In the genomic region with DNA sequence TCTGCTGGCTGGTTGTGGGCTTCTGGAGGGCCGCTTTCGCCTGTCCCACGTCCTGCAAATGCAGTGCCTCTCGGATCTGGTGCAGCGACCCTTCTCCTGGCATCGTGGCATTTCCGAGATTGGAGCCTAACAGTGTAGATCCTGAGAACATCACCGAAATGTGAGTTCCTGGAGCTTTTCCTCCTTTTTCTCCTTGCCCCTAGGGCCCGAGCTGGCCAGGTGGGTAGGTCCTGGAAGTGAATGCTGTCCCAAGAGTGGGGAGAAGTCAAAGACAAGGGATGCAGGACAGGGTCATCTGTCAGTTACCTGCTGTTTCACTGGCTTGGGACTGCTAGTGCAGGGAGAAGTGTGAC, we compare ENCODE assay signal across 12 cellular contexts. TPM values are rescaled to one million over a fixed set of nuclear protein-coding genes. Genes with fewer than 3 reads are reported as not detected.
A peak's percentile ranks its signal among the peaks of the same experiment; 100 is the strongest.
DNase-seq lines count a peak whose midpoint lies in the region; ATAC-seq and TF ChIP-seq lines count a peak whose summit lies in the region.
"Had no signal": no experiment of that assay in that cellular context is flagged by ENCODE, and none has a peak within 500 bp of the region (broad histone marks: within the 10 kb centered on the region; RNA-seq: fewer than 3 reads in every experiment).

No MANE protein-coding gene starts in this region.

- BruUV-seq in Calu3 (replicated peaks; lab: Mats Ljungman, UMichigan) = no TSS peak

- H3K27me3 Mint-ChIP-seq in Calu3 (ENCODE audit: unreplicated experiment) = no peaks in the 10 kb centered on the region
- H3K27me3 Mint-ChIP-seq in activated T-helper 1 cell treated with anti-CD3 and anti-CD28 coated beads, Interleukin-12 subunit alpha, Interleukin-12 subunit beta, Interleukin-2, Interleukin-4 antibody, amounts not matched to agents 30 ng/mL and 10 ng/mL and 1 ng/mL, durations not matched to agents 14 hours and 24 hours and 36 hours (ENCODE audit: insufficient read depth) = peaks cover 62% of the 10 kb centered on the region

- H3K36me3 ChIP-seq in iPS-15b (ENCODE audit: control insufficient read depth, insufficient read depth, low read length) = no peaks in the 10 kb centered on the region
- no peaks in the 10 kb centered on the region for H3K36me3 ChIP-seq in psoas muscle (ENCODE audit: insufficient read depth in 1 of 2, low read depth in 1 of 2)
- H3K36me3 ChIP-seq in right lobe of liver = no peaks in the 10 kb centered on the region

- H3K27ac Mint-ChIP-seq in Calu3 (ENCODE audit: unreplicated experiment) = no peak overlapping the region
- H3K27ac Mint-ChIP-seq in activated T-helper 1 cell treated with anti-CD3 and anti-CD28 coated beads, Interleukin-12 subunit alpha, Interleukin-12 subunit beta, Interleukin-2, Interleukin-4 antibody, amounts not matched to agents 30 ng/mL and 10 ng/mL and 1 ng/mL, durations not matched to agents 14 hours and 24 hours and 36 hours = no peak overlapping the region

- ATAC-seq in psoas muscle (no peak), right lobe of liver (no peak)
- ATAC-seq: HCT116 had no signal

- H3K4me1 ChIP-seq in iPS-15b (ENCODE audit: control insufficient read depth, insufficient read depth, low read length) (peaks cover 2% of the 10 kb centered on the region), psoas muscle (peaks cover 5% of the 10 kb centered on the region), right lobe of liver (peaks cover 0 to 25% (median 0%) of the 10 kb centered on the region in 4 donors)

- H3K27me3 ChIP-seq in iPS-15b (ENCODE audit: control insufficient read depth, insufficient read depth, low read length) = peaks cover 74% of the 10 kb centered on the region
- peaks cover 2 to 60% (median 3%) of the 10 kb centered on the region in 3 donors for H3K27me3 ChIP-seq in psoas muscle (ENCODE audit: insufficient read depth in 3 of 3, low read length in 2 of 3)
- peaks cover 4 to 6% of the 10 kb centered on the region in 2 donors for H3K27me3 ChIP-seq in right lobe of liver

- H3K9me3 Mint-ChIP-seq in Calu3 (ENCODE audit: low read depth, unreplicated experiment) = no peaks in the 10 kb centered on the region
- no peaks in the 10 kb centered on the region for H3K9me3 Mint-ChIP-seq in activated T-helper 1 cell treated with anti-CD3 and anti-CD28 coated beads, Interleukin-12 subunit alpha, Interleukin-12 subunit beta, Interleukin-2, Interleukin-4 antibody, amounts not matched to agents 30 ng/mL and 10 ng/mL and 1 ng/mL, durations not matched to agents 14 hours and 24 hours and 36 hours

- no peak overlapping the region for H3K27ac ChIP-seq in psoas muscle
- no peak overlapping the region for H3K27ac ChIP-seq in right lobe of liver

- H3K4me3 ChIP-seq in iPS-15b (ENCODE audit: low read depth, low read length) (peak overlapping the region; percentile 69), psoas muscle (peak overlapping the region; percentile 61), right lobe of liver (no peak overlapping the region)

- peaks cover 17% of the 10 kb centered on the region for H3K36me3 Mint-ChIP-seq in Calu3 (ENCODE audit: insufficient read depth, unreplicated experiment)
- no peaks in the 10 kb centered on the region for H3K36me3 Mint-ChIP-seq in activated T-helper 1 cell treated with anti-CD3 and anti-CD28 coated beads, Interleukin-12 subunit alpha, Interleukin-12 subunit beta, Interleukin-2, Interleukin-4 antibody, amounts not matched to agents 30 ng/mL and 10 ng/mL and 1 ng/mL, durations not matched to agents 14 hours and 24 hours and 36 hours (ENCODE audit: low read depth)

- CTCF ChIA-PET in Calu3 (lab: Charles Lee) = interaction anchor here (0.6 to 0.9 kb wide), 2 partner anchors 13 to 273 kb away, joined by 3 read pairs; no protein-coding TSS in a partner anchor

- intact Hi-C loops in Calu3 (cut with micrococcal nuclease; ENCODE audit: unreplicated experiment) = no loop called here
- intact Hi-C loops in activated T-helper 1 cell treated with anti-CD3 and anti-CD28 coated beads, Interleukin-12 subunit alpha, Interleukin-12 subunit beta, Interleukin-2, Interleukin-4 antibody, amounts not matched to agents 30 ng/mL and 10 ng/mL and 1 ng/mL, durations not matched to agents 14 hours and 24 hours and 36 hours (cut with micrococcal nuclease) = no loop called here
- intact Hi-C loops in psoas muscle (cut with DNase I) = loop anchor here in 1 of 2 donors (10.0 kb wide), 1 partner anchor 954 kb away; no protein-coding TSS in a partner anchor
- intact Hi-C loops in right lobe of liver (cut with DNase I) = no loop called here

- H3K4me1 Mint-ChIP-seq in Calu3 (ENCODE audit: low read depth, unreplicated experiment) = no peaks in the 10 kb centered on the region
- H3K4me1 Mint-ChIP-seq in activated T-helper 1 cell treated with anti-CD3 and anti-CD28 coated beads, Interleukin-12 subunit alpha, Interleukin-12 subunit beta, Interleukin-2, Interleukin-4 antibody, amounts not matched to agents 30 ng/mL and 10 ng/mL and 1 ng/mL, durations not matched to agents 14 hours and 24 hours and 36 hours (ENCODE audit: low read depth) = peaks cover 16% of the 10 kb centered on the region

- no peak for TF ChIP-seq CTCF in Calu3 (IDR thresholded peaks at IDR 0.05; ENCODE audit: unreplicated experiment)
- no peak for TF ChIP-seq CTCF in psoas muscle (IDR thresholded peaks at IDR 0.05)
- TF ChIP-seq CTCF in right lobe of liver (IDR thresholded peaks at IDR 0.05) = no peak

- peak overlapping the region; percentile 90 for H3K4me3 Mint-ChIP-seq in Calu3 (ENCODE audit: low read depth, unreplicated experiment)
- peak overlapping the region; percentile 43 for H3K4me3 Mint-ChIP-seq in activated T-helper 1 cell treated with anti-CD3 and anti-CD28 coated beads, Interleukin-12 subunit alpha, Interleukin-12 subunit beta, Interleukin-2, Interleukin-4 antibody, amounts not matched to agents 30 ng/mL and 10 ng/mL and 1 ng/mL, durations not matched to agents 14 hours and 24 hours and 36 hours

- H3K9me3 ChIP-seq in iPS-15b (ENCODE audit: control insufficient read depth, insufficient read depth, low read length) (no peaks in the 10 kb centered on the region), psoas muscle (no peaks in the 10 kb centered on the region), right lobe of liver (no peaks in the 10 kb centered on the region)

- DNase-seq in Calu3 (no peak), psoas muscle (no peak), NCI-H187 treated with DMSO at 0.1 percent for 48 hours (lab: John Stamatoyannopoulos, UW) (no peak), ecto neural progenitor cell (ENCODE audit: low spot score) (no peak), right lobe of liver (no peak), NCI-H2196 treated with DMSO at 0.1 percent for 48 hours (lab: John Stamatoyannopoulos, UW; ENCODE audit: unreplicated experiment) (no peak)
- DNase-seq in activated T-helper 1 cell treated with anti-CD3 and anti-CD28 coated beads, Interleukin-12 subunit alpha, Interleukin-12 subunit beta, Interleukin-2, Interleukin-4 antibody, amounts not matched to agents 30 ng/mL and 10 ng/mL and 1 ng/mL, durations not matched to agents 14 hours and 24 hours and 36 hours (ENCODE audit: low spot score) = no peak
- DNase-seq: activated naive CD4-positive, alpha-beta T cell treated with anti-CD3 and anti-CD28 coated beads, Interleukin-2, amount 50 U/mL, for 16 hours; effector memory CD4-positive, alpha-beta T cell; SHP77 had no signal

- WGBS in psoas muscle, 3 donors = 37 to 41% (median 40%) methylated on average over 9 of the region's 9 CpGs
- WGBS in right lobe of liver (ENCODE audit: insufficient coverage, low coverage, low lambda C conversion rate, missing lambda C conversion rate) = 7% methylated on average over 9 of the region's 9 CpGs

- no peak overlapping the region for H3K9ac ChIP-seq in iPS-15b (ENCODE audit: low read depth, low read length)

- no peak for TF ChIP-seq POLR2A in right lobe of liver (IDR thresholded peaks at IDR 0.05)

RNA-seq across cellular contexts. Expression of gene NTRK2, which starts 1.2 kb away (rescaled TPM):
- total RNA-seq in Calu3 (2022) (1.5 and 2.1 TPM in 2 replicates), psoas muscle (1 to 10 TPM; 1.1 to 3.6 (median 1.4) TPM), right lobe of liver (under 1 TPM; 0.18 to 0.49 (median 0.30) TPM)
- total RNA-seq in activated T-helper 1 cell treated with anti-CD3 and anti-CD28 coated beads, Interleukin-12 subunit alpha, Interleukin-12 subunit beta, Interleukin-2, Interleukin-4 antibody, amounts not matched to agents 30 ng/mL and 10 ng/mL and 1 ng/mL, durations not matched to agents 14 hours and 24 hours and 36 hours = 2.9 TPM in 2 replicates
- 1 to 10 TPM in 1 of 3 donors, under 1 TPM in 2; 0.46 to 1.4 (median 0.65) TPM for polyA plus RNA-seq in psoas muscle

Comparison
In these comparisons a context has a peak if more than half of its experiments do, and no peak if none do; other contexts are left out.
1. H3K4me3 ChIP-seq: peak in iPS-15b (single experiment) and psoas muscle (single experiment); none in right lobe of liver (0 of 3).